In the genomic region with DNA sequence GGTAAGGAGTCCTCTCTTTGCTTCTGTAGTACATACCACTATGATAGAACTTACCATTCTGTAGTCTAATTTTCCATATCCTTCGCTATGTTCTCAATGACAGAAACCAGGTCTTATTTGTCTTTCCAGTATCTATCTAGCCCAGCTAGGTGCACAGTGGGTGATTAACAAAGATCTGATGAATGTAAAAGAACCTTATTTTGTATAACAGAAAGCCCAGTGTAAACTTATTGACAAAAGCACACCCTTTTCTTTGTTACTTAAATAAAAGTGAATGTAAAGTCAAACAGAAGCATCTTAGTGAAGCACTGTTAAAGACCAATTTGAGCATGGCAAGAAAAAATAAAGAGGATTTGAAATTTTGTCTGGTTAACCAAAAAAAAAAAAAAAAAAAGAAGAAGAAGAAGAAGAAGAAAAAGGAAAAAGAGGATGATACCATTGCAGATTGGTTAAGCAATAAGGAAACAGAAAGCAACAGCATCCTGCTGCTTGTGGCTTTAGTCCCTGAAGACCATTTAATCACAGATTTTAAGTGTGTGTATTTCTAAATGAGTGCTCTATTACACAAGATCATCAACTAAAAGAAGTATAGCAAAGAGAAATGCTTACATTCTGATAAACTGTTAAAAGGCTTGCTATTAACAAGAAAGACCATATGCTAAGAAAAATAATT, we compare ENCODE assay signal across 11 cellular contexts. TPM values are rescaled to one million over a fixed set of nuclear protein-coding genes. Genes with fewer than 3 reads are reported as not detected.
DNase-seq lines count a peak whose midpoint lies in the region; ATAC-seq and TF ChIP-seq lines count a peak whose summit lies in the region.
"Had no signal": no experiment of that assay in that cellular context is flagged by ENCODE, and none has a peak within 500 bp of the region (broad histone marks: within the 10 kb centered on the region; RNA-seq: fewer than 3 reads in every experiment).

No MANE protein-coding gene starts in this region.

- POLR2A ChIA-PET in CD4-positive, alpha-beta T cell (lab: Charles Lee): no interaction called here
- POLR2A ChIA-PET in PC-9 (lab: Charles Lee; ENCODE audit: unreplicated experiment): no interaction called here

- H3K27ac ChIP-seq in ACC112 (ENCODE audit: low read depth, low read length) (peak overlapping the region; percentile 62), PC-9 (no peak overlapping the region)
- H3K27ac ChIP-seq in CD4-positive, alpha-beta T cell (ENCODE audit: low read depth, low read length): no peak overlapping the region
- H3K27ac ChIP-seq: parathyroid adenoma, WERI-Rb-1 had no signal

- DNase-seq in choroid plexus epithelial cell (ENCODE audit: low read depth) (peak; percentile 75), BE2C (no peak), PC-9 (no peak), NCI-H187 (lab: John Stamatoyannopoulos, UW) (no peak)
- DNase-seq in CD4-positive, alpha-beta T cell: no peak
- DNase-seq: upper lobe of left lung, WERI-Rb-1 had no signal

- H3K4me1 ChIP-seq in ACC112 (ENCODE audit: control insufficient read depth, insufficient read depth, low read length, unreplicated experiment): peaks cover 64% of the 10 kb centered on the region
- peaks cover 11% of the 10 kb centered on the region for H3K4me1 ChIP-seq in BE2C
- H3K4me1 ChIP-seq in PC-9 (replicated peaks; ENCODE audit: insufficient read depth): peaks cover 24% of the 10 kb centered on the region

- H3K27me3 Mint-ChIP-seq in CD4-positive, alpha-beta T cell: no peaks in the 10 kb centered on the region

- H3K9me3 Mint-ChIP-seq in CD4-positive, alpha-beta T cell: no peaks in the 10 kb centered on the region

- H3K36me3 ChIP-seq in ACC112 (ENCODE audit: insufficient read depth, low read length) (no peaks in the 10 kb centered on the region), BE2C (no peaks in the 10 kb centered on the region), PC-9 (ENCODE audit: low read depth) (peaks cover 44% of the 10 kb centered on the region)
- H3K36me3 ChIP-seq: upper lobe of left lung, WERI-Rb-1 had no signal

- H3K27ac Mint-ChIP-seq in CD4-positive, alpha-beta T cell: no peak overlapping the region

- H3K4me3 ChIP-seq in ACC112 (ENCODE audit: low read depth, low read length) (no peak overlapping the region; the same call in 1 of the 2 replicates), choroid plexus epithelial cell (ENCODE audit: low read depth, low read length) (no peak overlapping the region), BE2C (ENCODE audit: low read depth, low read length) (no peak overlapping the region), PC-9 (no peak overlapping the region)
- H3K4me3 ChIP-seq: upper lobe of left lung had no signal

- peaks cover 15% of the 10 kb centered on the region for H3K4me1 Mint-ChIP-seq in CD4-positive, alpha-beta T cell (ENCODE audit: low read depth)

- H2AFZ ChIP-seq in ACC112 (ENCODE audit: low read length, unreplicated experiment) (no peak overlapping the region), PC-9 (no peak overlapping the region)
- H2AFZ ChIP-seq: parathyroid adenoma had no signal

- H3K79me2 ChIP-seq in ACC112 (ENCODE audit: control insufficient read depth, insufficient read depth, low read length, unreplicated experiment) (peaks cover 9% of the 10 kb centered on the region), PC-9 (ENCODE audit: low read depth) (peaks cover 91% of the 10 kb centered on the region)
- H3K79me2 ChIP-seq: parathyroid adenoma had no signal

- H3K27me3 ChIP-seq in ACC112 (ENCODE audit: insufficient read depth, low read length) (no peaks in the 10 kb centered on the region), BE2C (no peaks in the 10 kb centered on the region), PC-9 (ENCODE audit: insufficient read depth, low read depth) (no peaks in the 10 kb centered on the region)
- no peaks in the 10 kb centered on the region for H3K27me3 ChIP-seq in CD4-positive, alpha-beta T cell (ENCODE audit: control insufficient read depth, insufficient read depth, low read length)
- H3K27me3 ChIP-seq: upper lobe of left lung had no signal

- no peaks in the 10 kb centered on the region for H4K20me1 ChIP-seq in PC-9 (ENCODE audit: insufficient read depth)

- BruUV-seq in PC-9 (replicated peaks; lab: Mats Ljungman, UMichigan): no TSS peak

- intact Hi-C loops in CD4-positive, alpha-beta T cell (cut with DNase I, micrococcal nuclease): no loop called here
- intact Hi-C loops in PC-9 (cut with micrococcal nuclease; ENCODE audit: unreplicated experiment): no loop called here

- no peak overlapping the region for H3K4me3 Mint-ChIP-seq in CD4-positive, alpha-beta T cell

- TF ChIP-seq CTCF in choroid plexus epithelial cell (conservative IDR thresholded peaks at IDR 0.05; ENCODE audit: low read depth, low read length): no peak
- no peak for TF ChIP-seq CTCF in BE2C (IDR thresholded peaks at IDR 0.05; ENCODE audit: low read depth, low read length)
- TF ChIP-seq CTCF in CD4-positive, alpha-beta T cell (IDR thresholded peaks at IDR 0.05): no peak
- TF ChIP-seq CTCF in PC-9 (conservative IDR thresholded peaks at IDR 0.05): no peak

- CTCF ChIA-PET in CD4-positive, alpha-beta T cell (lab: Charles Lee): no interaction called here
- CTCF ChIA-PET in PC-9 (lab: Charles Lee): no interaction called here

- no peaks in the 10 kb centered on the region for H3K36me3 Mint-ChIP-seq in CD4-positive, alpha-beta T cell (ENCODE audit: low read depth)

- H3K9me3 ChIP-seq in BE2C (no peaks in the 10 kb centered on the region), PC-9 (ENCODE audit: insufficient read depth, low read depth) (peaks cover 6% of the 10 kb centered on the region; the same call in 1 of the 2 replicates)
- H3K9me3 ChIP-seq in CD4-positive, alpha-beta T cell (ENCODE audit: control insufficient read depth, low read length): no peaks in the 10 kb centered on the region
- H3K9me3 ChIP-seq: upper lobe of left lung had no signal

- ATAC-seq in GM19372 (IDR thresholded peaks at IDR 0.05; ENCODE audit: low read depth, unreplicated experiment) (peak; percentile 52), HG03520 (IDR thresholded peaks at IDR 0.05; ENCODE audit: unreplicated experiment) (peak; percentile 55)
- ATAC-seq in CD4-positive, alpha-beta T cell (ENCODE audit: poor library complexity): no peak

- H3K9me2 ChIP-seq in PC-9 (ENCODE audit: insufficient read depth): no peaks in the 10 kb centered on the region; the same call in 1 of the 2 replicates

- H3K4me2 ChIP-seq in PC-9: no peak overlapping the region

- H3F3A ChIP-seq in PC-9 (ENCODE audit: insufficient read depth, low read depth): peaks cover 16% of the 10 kb centered on the region

RNA-seq across cellular contexts. Expression of a gene that starts 21.2 kb away (rescaled TPM):
- 4.3 TPM for polyA plus RNA-seq in BE2C (2012; ENCODE audit: insufficient read depth, insufficient read length, low read depth)
- total RNA-seq in CD4-positive, alpha-beta T cell: 1 to 10 TPM; 4.0 to 4.5 TPM
- total RNA-seq in PC-9 (2021): 30.3 and 35.7 TPM in 2 replicates
